Comparison of ENCODE assay signal across 12 cellular contexts in genomic region chr13:27203854-27204253, GRCh38. TPM values are rescaled to one million over a fixed set of nuclear protein-coding genes. Genes with fewer than 3 reads are reported as not detected.
DNase-seq lines count a peak whose midpoint lies in the region; ATAC-seq, FAIRE-seq and TF ChIP-seq lines count a peak whose summit lies in the region.
"Had no signal": no experiment of that assay in that cellular context is flagged by ENCODE, and none has a peak within 500 bp of the region (broad histone marks: within the 10 kb centered on the region; RNA-seq: fewer than 3 reads in every experiment).

No MANE protein-coding gene starts in this region.

- H3K4me3 ChIP-seq in DND-41 (ENCODE audit: low read depth in 1 of 2, low read length in 2 of 2) (no peak overlapping the region), LNCaP clone FGC (ENCODE audit: low read depth, low read length) (no peak overlapping the region), bronchial epithelial cell (ENCODE audit: low read depth, low read length) (no peak overlapping the region), kidney epithelial cell (ENCODE audit: low read depth, low read length) (no peak overlapping the region), aorta (ENCODE audit: low read length in 2 of 2) (no peak overlapping the region)
- H3K4me3 ChIP-seq: ovary, Peyer's patch had no signal

- no peak overlapping the region for H3K4me2 ChIP-seq in DND-41 (ENCODE audit: insufficient read depth, low read length)
- H3K4me2 ChIP-seq: KMS-11 had no signal

- intact Hi-C loops in aorta (cut with DNase I), result no loop called here

- no peak for FAIRE-seq in bronchial epithelial cell (lab: Jason Lieb, UNC)

- H4K20me1 ChIP-seq in DND-41 (ENCODE audit: insufficient read depth, low read length), result no peaks in the 10 kb centered on the region

- TF ChIP-seq CTCF in DND-41 (IDR thresholded peaks at IDR 0.05; ENCODE audit: borderline replicate concordance, extremely low read depth, low read length, poor library complexity, severe bottlenecking) (peak; percentile 17), LNCaP clone FGC (IDR thresholded peaks at IDR 0.05; ENCODE audit: control insufficient read depth, extremely low read depth, insufficient read depth) (0 out of 2 replicates have a peak, but pooled peaks have one; percentile 21), bronchial epithelial cell (IDR thresholded peaks at IDR 0.05; ENCODE audit: insufficient read depth, low read length, severe bottlenecking) (peak; percentile 35), kidney epithelial cell (IDR thresholded peaks at IDR 0.05; ENCODE audit: insufficient read depth, low read length, poor library complexity, severe bottlenecking) (peak; percentile 19)

- H3K36me3 ChIP-seq in DND-41 (ENCODE audit: insufficient read depth, low read length), result no peaks in the 10 kb centered on the region
- no peaks in the 10 kb centered on the region for H3K36me3 ChIP-seq in bronchial epithelial cell (ENCODE audit: control insufficient read depth, insufficient read depth, low read length)
- H3K36me3 ChIP-seq in kidney epithelial cell (ENCODE audit: control insufficient read depth, insufficient read depth, low read length), result no peaks in the 10 kb centered on the region
- H3K36me3 ChIP-seq in aorta (ENCODE audit: control insufficient read depth in 1 of 2, insufficient read depth in 2 of 2, low read length in 1 of 2), result no peaks in the 10 kb centered on the region
- H3K36me3 ChIP-seq: ovary, Peyer's patch had no signal

- H3K9me3 ChIP-seq in DND-41 (ENCODE audit: insufficient read depth, low read length, severe bottlenecking) (no peaks in the 10 kb centered on the region), aorta (ENCODE audit: control insufficient read depth, low read length) (no peaks in the 10 kb centered on the region)
- H3K9me3 ChIP-seq: ovary, Peyer's patch had no signal

- DNase-seq in DND-41 (no peak), LNCaP clone FGC (ENCODE audit: low read depth) (no peak), bronchial epithelial cell (ENCODE audit: low read depth) (peak; percentile 26), kidney epithelial cell (ENCODE audit: low read depth) (no peak), aorta (no peak), SK-N-DZ (ENCODE audit: low spot score) (no peak), UCSD-AML1 (lab: John Stamatoyannopoulos, UW; ENCODE audit: unreplicated experiment) (no peak), DMS153 (lab: John Stamatoyannopoulos, UW) (no peak)
- DNase-seq: activated CD8-positive, alpha-beta memory T cell treated with anti-CD3 and anti-CD28 coated beads for 24 hours; ovary; Peyer's patch had no signal

- H3K9ac ChIP-seq in DND-41 (ENCODE audit: low read depth, low read length), result no peak overlapping the region
- H3K9ac ChIP-seq: KMS-11 had no signal

- H3K27ac ChIP-seq in DND-41 (ENCODE audit: low read length) (no peak overlapping the region), aorta (ENCODE audit: low read depth in 1 of 2, low read length in 2 of 2) (no peak overlapping the region)
- H3K27ac ChIP-seq: KMS-11, ovary, Peyer's patch had no signal

- H3K4me1 ChIP-seq in DND-41 (ENCODE audit: insufficient read depth, low read length) (no peaks in the 10 kb centered on the region), aorta (ENCODE audit: control insufficient read depth in 1 of 2, insufficient read depth in 2 of 2, low read length in 2 of 2) (no peaks in the 10 kb centered on the region)
- H3K4me1 ChIP-seq: Peyer's patch had no signal

- ATAC-seq in DND-41 (ENCODE audit: insufficient read depth, low read depth) (no peak), aorta (ENCODE audit: low FRiP score) (no peak)

- H2AFZ ChIP-seq in DND-41 (ENCODE audit: low read depth, low read length), result no peak overlapping the region

- 77 to 81% methylated on average over 3 of the region's 3 CpGs for WGBS in aorta, 2 donors

- H3K79me2 ChIP-seq in DND-41 (ENCODE audit: insufficient read depth, low read length), result no peaks in the 10 kb centered on the region

- H3K27me3 ChIP-seq in DND-41 (ENCODE audit: insufficient read depth, low read length, poor library complexity) (peaks cover 5% of the 10 kb centered on the region), bronchial epithelial cell (ENCODE audit: control insufficient read depth, insufficient read depth, low read length) (no peaks in the 10 kb centered on the region), kidney epithelial cell (ENCODE audit: control insufficient read depth, insufficient read depth, low read length) (no peaks in the 10 kb centered on the region), aorta (ENCODE audit: control insufficient read depth in 1 of 2, insufficient read depth in 2 of 2, low read length in 1 of 2) (no peaks in the 10 kb centered on the region)
- H3K27me3 ChIP-seq: ovary, Peyer's patch had no signal

RNA-seq across cellular contexts. Expression of gene USP12, which starts 32.2 kb away (rescaled TPM):
- 17.9 and 20.9 TPM in 2 replicates for total RNA-seq in bronchial epithelial cell
- total RNA-seq in kidney epithelial cell, result 13.8 and 17.5 TPM in 2 replicates
- total RNA-seq in aorta, result 10 to 100 TPM; 32.2 to 47.0 TPM
- polyA plus RNA-seq in aorta, result 10 to 100 TPM; 18.2 to 47.2 TPM
- 9.9 and 11.5 TPM in 2 replicates for polyA plus RNA-seq in SK-N-DZ (2014; cell fraction: cytosol; rRNA removed)
- polyA plus RNA-seq in SK-N-DZ (2014; cell fraction: nucleus; rRNA removed), result 9.3 and 10.7 TPM in 2 replicates

RNA-seq across cellular contexts. Expression of gene RPL21, which starts 47.5 kb away (rescaled TPM):
- total RNA-seq in bronchial epithelial cell (967 and 985 TPM in 2 replicates), kidney epithelial cell (861 and 1,245 TPM in 2 replicates), aorta (100 to 1,000 TPM; 828 to 889 TPM)
- 1,000 to 10,000 TPM; 1,443 to 3,537 TPM for polyA plus RNA-seq in aorta
- 2,704 and 3,032 TPM in 2 replicates for polyA plus RNA-seq in SK-N-DZ (2014; cell fraction: cytosol; rRNA removed)
- polyA plus RNA-seq in SK-N-DZ (2014; cell fraction: nucleus; rRNA removed), result 1,401 and 2,146 TPM in 2 replicates
